In the genomic region with DNA sequence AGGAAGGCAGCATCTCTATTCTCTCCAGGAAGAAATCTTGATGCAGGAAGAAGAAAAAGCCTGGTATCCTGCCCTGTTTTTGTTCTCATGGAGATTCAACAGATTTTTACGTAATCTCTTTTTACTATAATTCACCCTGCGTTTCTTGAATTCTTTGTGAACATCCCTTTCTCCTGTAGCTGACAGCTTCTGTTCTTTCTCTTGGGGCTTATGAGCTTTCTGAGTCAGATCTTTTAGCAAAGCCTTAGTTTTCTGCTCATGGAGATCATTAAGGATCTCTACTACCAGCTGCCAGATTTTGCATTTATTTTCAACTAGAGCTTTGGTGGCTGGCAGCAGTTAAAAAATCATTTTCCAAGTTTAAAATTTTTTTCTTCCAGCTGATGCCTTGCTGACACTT, we compare ENCODE assay signal across 1 cellular context.
TF ChIP-seq lines count a peak whose summit lies in the region.

No MANE protein-coding gene starts in this region.

TF ChIP-seq in SK-N-SH treated with all-trans-retinoic acid at 6 μM for 48 hours, 23 proteins besides CTCF, POLR2A, EP300 and RAD21 (continued from another document):
- TF ChIP-seq POU6F1 (CRISPR knock-in tag; IDR thresholded peaks at IDR 0.05; ENCODE audit: borderline replicate concordance, low read depth) (no peak), ZFP30 (CRISPR knock-in tag; IDR thresholded peaks at IDR 0.05) (no peak), ZNF565 (CRISPR knock-in tag; conservative IDR thresholded peaks at IDR 0.05; ENCODE audit: low read depth) (no peak), TSHZ2 (CRISPR knock-in tag; IDR thresholded peaks at IDR 0.05) (no peak), SNAI2 (CRISPR knock-in tag; IDR thresholded peaks at IDR 0.05) (0 out of 2 replicates have a peak, but pooled peaks have one; percentile 23), CSDC2 (CRISPR knock-in tag; IDR thresholded peaks at IDR 0.05) (no peak), RARB (CRISPR knock-in tag; IDR thresholded peaks at IDR 0.05) (no peak), OSR1 (CRISPR knock-in tag; IDR thresholded peaks at IDR 0.05) (no peak), TOX (CRISPR knock-in tag; IDR thresholded peaks at IDR 0.05; ENCODE audit: borderline replicate concordance) (peak; percentile 19; the same call in 1 of the 2 replicates), GLIS3 (CRISPR knock-in tag; IDR thresholded peaks at IDR 0.05) (no peak), ESRRG (CRISPR knock-in tag; IDR thresholded peaks at IDR 0.05) (no peak), CREB5 (CRISPR knock-in tag; IDR thresholded peaks at IDR 0.05; ENCODE audit: low read depth) (no peak), BACH2 (CRISPR knock-in tag; IDR thresholded peaks at IDR 0.05; ENCODE audit: borderline replicate concordance) (no peak)
- TF ChIP-seq, protein P1, sequence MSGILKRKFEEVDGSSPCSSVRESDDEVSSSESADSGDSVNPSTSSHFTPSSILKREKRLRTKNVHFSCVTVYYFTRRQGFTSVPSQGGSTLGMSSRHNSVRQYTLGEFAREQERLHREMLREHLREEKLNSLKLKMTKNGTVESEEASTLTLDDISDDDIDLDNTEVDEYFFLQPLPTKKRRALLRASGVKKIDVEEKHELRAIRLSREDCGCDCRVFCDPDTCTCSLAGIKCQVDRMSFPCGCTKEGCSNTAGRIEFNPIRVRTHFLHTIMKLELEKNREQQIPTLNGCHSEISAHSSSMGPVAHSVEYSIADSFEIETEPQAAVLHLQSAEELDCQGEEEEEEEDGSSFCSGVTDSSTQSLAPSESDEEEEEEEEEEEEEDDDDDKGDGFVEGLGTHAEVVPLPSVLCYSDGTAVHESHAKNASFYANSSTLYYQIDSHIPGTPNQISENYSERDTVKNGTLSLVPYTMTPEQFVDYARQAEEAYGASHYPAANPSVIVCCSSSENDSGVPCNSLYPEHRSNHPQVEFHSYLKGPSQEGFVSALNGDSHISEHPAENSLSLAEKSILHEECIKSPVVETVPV (CRISPR knock-in tag; IDR thresholded peaks at IDR 0.05), result no peak
TF ChIP-seq in SK-N-SH treated with all-trans-retinoic acid at 6 μM for 48 hours: peak in this region for 4.
